Comparison of ENCODE assay signal across 8 cellular contexts in genomic region chr5:77971965-77972544, GRCh38.
DNase-seq lines count a peak whose midpoint lies in the region; ATAC-seq and TF ChIP-seq lines count a peak whose summit lies in the region.

No MANE protein-coding gene starts in this region.

- TF ChIP-seq CTCF in HFF-Myc (IDR thresholded peaks at IDR 0.05; ENCODE audit: low read depth, low read length, missing control alignments) (no peak), astrocyte of the cerebellum (IDR thresholded peaks at IDR 0.05; ENCODE audit: low read depth, low read length, missing control alignments) (no peak), GM10266 (IDR thresholded peaks at IDR 0.05; ENCODE audit: control insufficient read depth, insufficient read depth, low read depth, missing control alignments) (no peak)

- POLR2A ChIA-PET in naive thymus-derived CD8-positive, alpha-beta T cell (lab: Charles Lee), result no interaction called here

- peaks cover 0 to 2% (median 1%) of the 10 kb centered on the region in 3 donors for H3K36me3 Mint-ChIP-seq in naive thymus-derived CD8-positive, alpha-beta T cell

- H3K4me1 Mint-ChIP-seq in naive thymus-derived CD8-positive, alpha-beta T cell, result peaks cover 7 to 20% (median 14%) of the 10 kb centered on the region in 4 donors

- peaks cover 13% of the 10 kb centered on the region for H3K4me1 ChIP-seq in BLaER1

- no peaks in the 10 kb centered on the region for H4K20me1 ChIP-seq in BLaER1

- H3K4me3 ChIP-seq in BLaER1, result peak overlapping the region; percentile 61
- peak overlapping the region; percentile 26 for H3K4me3 ChIP-seq in HFF-Myc (replicated peaks; ENCODE audit: low read depth, low read length)
- peak overlapping the region; percentile 25 for H3K4me3 ChIP-seq in astrocyte of the cerebellum (ENCODE audit: low read depth, low read length)

- peak overlapping the region; percentile 78 for H3K4me2 ChIP-seq in BLaER1

- peak in 1 of 2 donors; percentile 12 for ATAC-seq in naive thymus-derived CD8-positive, alpha-beta T cell
- no peak for ATAC-seq in HG03571 (IDR thresholded peaks at IDR 0.05; ENCODE audit: unreplicated experiment)

- no peak overlapping the region for H3K27ac Mint-ChIP-seq in naive thymus-derived CD8-positive, alpha-beta T cell

- DNase-seq in HFF-Myc (ENCODE audit: extremely low read depth, low read depth), result no peak
- DNase-seq in astrocyte of the cerebellum (ENCODE audit: low read depth), result no peak
- no peak for DNase-seq in naive thymus-derived CD8-positive, alpha-beta T cell
- no peak for DNase-seq in GM10266 (ENCODE audit: extremely low spot score)
- DNase-seq in NCI-H2171 (lab: John Stamatoyannopoulos, UW), result no peak
- DNase-seq in SK-N-DZ (ENCODE audit: low spot score), result no peak

- no peak overlapping the region for H3K27ac ChIP-seq in BLaER1

- peaks cover 34% of the 10 kb centered on the region for H3K27me3 ChIP-seq in BLaER1

- H3K27me3 Mint-ChIP-seq in naive thymus-derived CD8-positive, alpha-beta T cell, result peaks cover 39 to 89% (median 56%) of the 10 kb centered on the region in 5 donors

- no peaks in the 10 kb centered on the region for H3K9me3 Mint-ChIP-seq in naive thymus-derived CD8-positive, alpha-beta T cell

- in situ Hi-C loops in astrocyte of the cerebellum (cut with HindIII; ENCODE audit: low sequenced_read_pairs), result no loop called here

- H3K36me3 ChIP-seq in BLaER1, result no peaks in the 10 kb centered on the region

- no peak overlapping the region for H3K9ac ChIP-seq in BLaER1

- peaks cover 7% of the 10 kb centered on the region; the same call in 1 of the 2 replicates for H3K9me3 ChIP-seq in BLaER1

- H3K4me3 Mint-ChIP-seq in naive thymus-derived CD8-positive, alpha-beta T cell, result peak overlapping the region; percentile 52 to 78 (median 65)
